ENCODE assay signal across 1 cellular context in the genomic region with DNA sequence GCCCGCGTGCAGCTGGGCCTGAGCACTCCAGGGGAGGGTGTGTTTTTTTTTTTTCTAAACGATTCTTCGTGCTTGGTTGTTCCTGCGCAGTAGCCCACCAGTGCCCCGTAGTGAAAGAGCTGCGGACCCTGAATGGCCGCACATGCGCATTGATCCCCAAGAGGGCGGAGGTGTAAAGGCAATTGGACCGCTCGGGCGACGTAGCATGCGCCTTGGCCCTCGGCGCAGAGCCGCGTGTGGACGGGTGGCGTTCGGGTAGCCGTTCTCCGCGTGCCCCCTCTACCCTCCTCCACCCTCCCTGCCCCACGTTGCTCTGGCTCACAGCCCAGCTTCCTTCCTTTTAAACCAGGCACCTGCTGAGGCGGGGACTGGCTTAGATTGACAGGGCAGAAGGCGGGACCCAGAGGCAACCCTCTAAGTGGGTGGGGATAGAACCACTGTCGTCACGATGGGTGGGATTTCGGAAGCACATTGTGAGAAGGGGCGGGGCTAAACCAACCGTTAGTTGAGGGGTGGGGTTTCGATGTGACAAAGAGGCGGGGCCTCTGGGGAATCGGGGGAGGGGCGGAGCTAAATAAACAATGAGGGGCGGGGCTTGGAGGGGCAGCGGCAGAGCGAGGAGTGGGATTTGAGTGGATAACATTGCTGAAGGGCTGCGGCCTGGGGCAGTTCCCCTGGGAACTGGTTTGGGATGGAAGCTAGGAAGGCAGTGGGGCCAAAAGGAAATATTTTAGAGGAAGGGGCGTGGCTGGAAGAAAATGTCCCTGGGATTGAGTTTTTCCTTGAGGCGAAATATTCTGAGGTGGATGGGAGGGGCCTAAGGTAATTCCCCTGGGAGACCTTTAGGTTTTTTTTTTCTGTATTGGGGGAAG.
TF ChIP-seq lines count a peak whose summit lies in the region.

No MANE protein-coding gene starts in this region.

TF ChIP-seq in GM12878, 131 proteins besides CTCF, POLR2A, EP300 and RAD21 (continued from another document and continues in another):
- TF ChIP-seq, protein P1, sequence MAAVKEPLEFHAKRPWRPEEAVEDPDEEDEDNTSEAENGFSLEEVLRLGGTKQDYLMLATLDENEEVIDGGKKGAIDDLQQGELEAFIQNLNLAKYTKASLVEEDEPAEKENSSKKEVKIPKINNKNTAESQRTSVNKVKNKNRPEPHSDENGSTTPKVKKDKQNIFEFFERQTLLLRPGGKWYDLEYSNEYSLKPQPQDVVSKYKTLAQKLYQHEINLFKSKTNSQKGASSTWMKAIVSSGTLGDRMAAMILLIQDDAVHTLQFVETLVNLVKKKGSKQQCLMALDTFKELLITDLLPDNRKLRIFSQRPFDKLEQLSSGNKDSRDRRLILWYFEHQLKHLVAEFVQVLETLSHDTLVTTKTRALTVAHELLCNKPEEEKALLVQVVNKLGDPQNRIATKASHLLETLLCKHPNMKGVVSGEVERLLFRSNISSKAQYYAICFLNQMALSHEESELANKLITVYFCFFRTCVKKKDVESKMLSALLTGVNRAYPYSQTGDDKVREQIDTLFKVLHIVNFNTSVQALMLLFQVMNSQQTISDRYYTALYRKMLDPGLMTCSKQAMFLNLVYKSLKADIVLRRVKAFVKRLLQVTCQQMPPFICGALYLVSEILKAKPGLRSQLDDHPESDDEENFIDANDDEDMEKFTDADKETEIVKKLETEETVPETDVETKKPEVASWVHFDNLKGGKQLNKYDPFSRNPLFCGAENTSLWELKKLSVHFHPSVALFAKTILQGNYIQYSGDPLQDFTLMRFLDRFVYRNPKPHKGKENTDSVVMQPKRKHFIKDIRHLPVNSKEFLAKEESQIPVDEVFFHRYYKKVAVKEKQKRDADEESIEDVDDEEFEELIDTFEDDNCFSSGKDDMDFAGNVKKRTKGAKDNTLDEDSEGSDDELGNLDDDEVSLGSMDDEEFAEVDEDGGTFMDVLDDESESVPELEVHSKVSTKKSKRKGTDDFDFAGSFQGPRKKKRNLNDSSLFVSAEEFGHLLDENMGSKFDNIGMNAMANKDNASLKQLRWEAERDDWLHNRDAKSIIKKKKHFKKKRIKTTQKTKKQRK (IDR thresholded peaks at IDR 0.05; ENCODE audit: low read depth, low read length): no peak
- TF ChIP-seq, protein P2, sequence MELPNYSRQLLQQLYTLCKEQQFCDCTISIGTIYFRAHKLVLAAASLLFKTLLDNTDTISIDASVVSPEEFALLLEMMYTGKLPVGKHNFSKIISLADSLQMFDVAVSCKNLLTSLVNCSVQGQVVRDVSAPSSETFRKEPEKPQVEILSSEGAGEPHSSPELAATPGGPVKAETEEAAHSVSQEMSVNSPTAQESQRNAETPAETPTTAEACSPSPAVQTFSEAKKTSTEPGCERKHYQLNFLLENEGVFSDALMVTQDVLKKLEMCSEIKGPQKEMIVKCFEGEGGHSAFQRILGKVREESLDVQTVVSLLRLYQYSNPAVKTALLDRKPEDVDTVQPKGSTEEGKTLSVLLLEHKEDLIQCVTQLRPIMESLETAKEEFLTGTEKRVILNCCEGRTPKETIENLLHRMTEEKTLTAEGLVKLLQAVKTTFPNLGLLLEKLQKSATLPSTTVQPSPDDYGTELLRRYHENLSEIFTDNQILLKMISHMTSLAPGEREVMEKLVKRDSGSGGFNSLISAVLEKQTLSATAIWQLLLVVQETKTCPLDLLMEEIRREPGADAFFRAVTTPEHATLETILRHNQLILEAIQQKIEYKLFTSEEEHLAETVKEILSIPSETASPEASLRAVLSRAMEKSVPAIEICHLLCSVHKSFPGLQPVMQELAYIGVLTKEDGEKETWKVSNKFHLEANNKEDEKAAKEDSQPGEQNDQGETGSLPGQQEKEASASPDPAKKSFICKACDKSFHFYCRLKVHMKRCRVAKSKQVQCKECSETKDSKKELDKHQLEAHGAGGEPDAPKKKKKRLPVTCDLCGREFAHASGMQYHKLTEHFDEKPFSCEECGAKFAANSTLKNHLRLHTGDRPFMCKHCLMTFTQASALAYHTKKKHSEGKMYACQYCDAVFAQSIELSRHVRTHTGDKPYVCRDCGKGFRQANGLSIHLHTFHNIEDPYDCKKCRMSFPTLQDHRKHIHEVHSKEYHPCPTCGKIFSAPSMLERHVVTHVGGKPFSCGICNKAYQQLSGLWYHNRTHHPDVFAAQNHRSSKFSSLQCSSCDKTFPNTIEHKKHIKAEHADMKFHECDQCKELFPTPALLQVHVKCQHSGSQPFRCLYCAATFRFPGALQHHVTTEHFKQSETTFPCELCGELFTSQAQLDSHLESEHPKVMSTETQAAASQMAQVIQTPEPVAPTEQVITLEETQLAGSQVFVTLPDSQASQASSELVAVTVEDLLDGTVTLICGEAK (IDR thresholded peaks at IDR 0.05; ENCODE audit: borderline replicate concordance): no peak
- TF ChIP-seq SMC3 (IDR thresholded peaks at IDR 0.05; ENCODE audit: borderline replicate concordance, low read length): no peak
- peak; percentile 74; the same call in 1 of the 2 replicates for TF ChIP-seq HDGF (IDR thresholded peaks at IDR 0.05)
- TF ChIP-seq, protein P3, sequence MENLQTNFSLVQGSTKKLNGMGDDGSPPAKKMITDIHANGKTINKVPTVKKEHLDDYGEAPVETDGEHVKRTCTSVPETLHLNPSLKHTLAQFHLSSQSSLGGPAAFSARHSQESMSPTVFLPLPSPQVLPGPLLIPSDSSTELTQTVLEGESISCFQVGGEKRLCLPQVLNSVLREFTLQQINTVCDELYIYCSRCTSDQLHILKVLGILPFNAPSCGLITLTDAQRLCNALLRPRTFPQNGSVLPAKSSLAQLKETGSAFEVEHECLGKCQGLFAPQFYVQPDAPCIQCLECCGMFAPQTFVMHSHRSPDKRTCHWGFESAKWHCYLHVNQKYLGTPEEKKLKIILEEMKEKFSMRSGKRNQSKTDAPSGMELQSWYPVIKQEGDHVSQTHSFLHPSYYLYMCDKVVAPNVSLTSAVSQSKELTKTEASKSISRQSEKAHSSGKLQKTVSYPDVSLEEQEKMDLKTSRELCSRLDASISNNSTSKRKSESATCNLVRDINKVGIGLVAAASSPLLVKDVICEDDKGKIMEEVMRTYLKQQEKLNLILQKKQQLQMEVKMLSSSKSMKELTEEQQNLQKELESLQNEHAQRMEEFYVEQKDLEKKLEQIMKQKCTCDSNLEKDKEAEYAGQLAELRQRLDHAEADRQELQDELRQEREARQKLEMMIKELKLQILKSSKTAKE (IDR thresholded peaks at IDR 0.05; ENCODE audit: low read depth, poor library complexity, severe bottlenecking): no peak
- no peak for TF ChIP-seq BRCA1 (IDR thresholded peaks at IDR 0.05; ENCODE audit: low read depth, low read length)
- TF ChIP-seq MYC (IDR thresholded peaks at IDR 0.05; ENCODE audit: insufficient read depth, insufficient read length, insufficient replicate concordance, low read length, severe bottlenecking): peak; percentile 73
- TF ChIP-seq, protein P4, sequence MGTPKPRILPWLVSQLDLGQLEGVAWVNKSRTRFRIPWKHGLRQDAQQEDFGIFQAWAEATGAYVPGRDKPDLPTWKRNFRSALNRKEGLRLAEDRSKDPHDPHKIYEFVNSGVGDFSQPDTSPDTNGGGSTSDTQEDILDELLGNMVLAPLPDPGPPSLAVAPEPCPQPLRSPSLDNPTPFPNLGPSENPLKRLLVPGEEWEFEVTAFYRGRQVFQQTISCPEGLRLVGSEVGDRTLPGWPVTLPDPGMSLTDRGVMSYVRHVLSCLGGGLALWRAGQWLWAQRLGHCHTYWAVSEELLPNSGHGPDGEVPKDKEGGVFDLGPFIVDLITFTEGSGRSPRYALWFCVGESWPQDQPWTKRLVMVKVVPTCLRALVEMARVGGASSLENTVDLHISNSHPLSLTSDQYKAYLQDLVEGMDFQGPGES (IDR thresholded peaks at IDR 0.05): no peak
- peak; percentile 69 for TF ChIP-seq MEF2B (IDR thresholded peaks at IDR 0.05; ENCODE audit: partially characterized antibody, poor library complexity, severe bottlenecking)
- 0 out of 2 replicates have a peak, but pooled peaks have one; percentile 62 for TF ChIP-seq CREB1 (IDR thresholded peaks at IDR 0.05; ENCODE audit: low read depth)
- no peak for TF ChIP-seq SRF (IDR thresholded peaks at IDR 0.05; ENCODE audit: low read depth in 2 of 2, low read length in 2 of 2)
- no peak for TF ChIP-seq ZNF274 (IDR thresholded peaks at IDR 0.05; ENCODE audit: insufficient read depth, insufficient read length)
- TF ChIP-seq, protein P5, sequence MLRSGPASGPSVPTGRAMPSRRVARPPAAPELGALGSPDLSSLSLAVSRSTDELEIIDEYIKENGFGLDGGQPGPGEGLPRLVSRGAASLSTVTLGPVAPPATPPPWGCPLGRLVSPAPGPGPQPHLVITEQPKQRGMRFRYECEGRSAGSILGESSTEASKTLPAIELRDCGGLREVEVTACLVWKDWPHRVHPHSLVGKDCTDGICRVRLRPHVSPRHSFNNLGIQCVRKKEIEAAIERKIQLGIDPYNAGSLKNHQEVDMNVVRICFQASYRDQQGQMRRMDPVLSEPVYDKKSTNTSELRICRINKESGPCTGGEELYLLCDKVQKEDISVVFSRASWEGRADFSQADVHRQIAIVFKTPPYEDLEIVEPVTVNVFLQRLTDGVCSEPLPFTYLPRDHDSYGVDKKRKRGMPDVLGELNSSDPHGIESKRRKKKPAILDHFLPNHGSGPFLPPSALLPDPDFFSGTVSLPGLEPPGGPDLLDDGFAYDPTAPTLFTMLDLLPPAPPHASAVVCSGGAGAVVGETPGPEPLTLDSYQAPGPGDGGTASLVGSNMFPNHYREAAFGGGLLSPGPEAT (IDR thresholded peaks at IDR 0.05; ENCODE audit: low read depth): no peak
- TF ChIP-seq, protein P6, sequence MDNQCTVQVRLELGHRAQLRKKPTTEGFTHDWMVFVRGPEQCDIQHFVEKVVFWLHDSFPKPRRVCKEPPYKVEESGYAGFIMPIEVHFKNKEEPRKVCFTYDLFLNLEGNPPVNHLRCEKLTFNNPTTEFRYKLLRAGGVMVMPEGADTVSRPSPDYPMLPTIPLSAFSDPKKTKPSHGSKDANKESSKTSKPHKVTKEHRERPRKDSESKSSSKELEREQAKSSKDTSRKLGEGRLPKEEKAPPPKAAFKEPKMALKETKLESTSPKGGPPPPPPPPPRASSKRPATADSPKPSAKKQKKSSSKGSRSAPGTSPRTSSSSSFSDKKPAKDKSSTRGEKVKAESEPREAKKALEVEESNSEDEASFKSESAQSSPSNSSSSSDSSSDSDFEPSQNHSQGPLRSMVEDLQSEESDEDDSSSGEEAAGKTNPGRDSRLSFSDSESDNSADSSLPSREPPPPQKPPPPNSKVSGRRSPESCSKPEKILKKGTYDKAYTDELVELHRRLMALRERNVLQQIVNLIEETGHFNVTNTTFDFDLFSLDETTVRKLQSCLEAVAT (IDR thresholded peaks at IDR 0.05): peak; percentile 70; the same call in 1 of the 2 replicates
- no peak for TF ChIP-seq RAD51 (IDR thresholded peaks at IDR 0.05)
- TF ChIP-seq SIN3A (IDR thresholded peaks at IDR 0.05; ENCODE audit: low read depth, low read length): peak; percentile 81
- TF ChIP-seq, protein P7, sequence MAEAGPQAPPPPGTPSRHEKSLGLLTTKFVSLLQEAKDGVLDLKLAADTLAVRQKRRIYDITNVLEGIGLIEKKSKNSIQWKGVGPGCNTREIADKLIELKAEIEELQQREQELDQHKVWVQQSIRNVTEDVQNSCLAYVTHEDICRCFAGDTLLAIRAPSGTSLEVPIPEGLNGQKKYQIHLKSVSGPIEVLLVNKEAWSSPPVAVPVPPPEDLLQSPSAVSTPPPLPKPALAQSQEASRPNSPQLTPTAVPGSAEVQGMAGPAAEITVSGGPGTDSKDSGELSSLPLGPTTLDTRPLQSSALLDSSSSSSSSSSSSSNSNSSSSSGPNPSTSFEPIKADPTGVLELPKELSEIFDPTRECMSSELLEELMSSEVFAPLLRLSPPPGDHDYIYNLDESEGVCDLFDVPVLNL (IDR thresholded peaks at IDR 0.05; ENCODE audit: low read depth, low read length): no peak
- TF ChIP-seq, protein P8, sequence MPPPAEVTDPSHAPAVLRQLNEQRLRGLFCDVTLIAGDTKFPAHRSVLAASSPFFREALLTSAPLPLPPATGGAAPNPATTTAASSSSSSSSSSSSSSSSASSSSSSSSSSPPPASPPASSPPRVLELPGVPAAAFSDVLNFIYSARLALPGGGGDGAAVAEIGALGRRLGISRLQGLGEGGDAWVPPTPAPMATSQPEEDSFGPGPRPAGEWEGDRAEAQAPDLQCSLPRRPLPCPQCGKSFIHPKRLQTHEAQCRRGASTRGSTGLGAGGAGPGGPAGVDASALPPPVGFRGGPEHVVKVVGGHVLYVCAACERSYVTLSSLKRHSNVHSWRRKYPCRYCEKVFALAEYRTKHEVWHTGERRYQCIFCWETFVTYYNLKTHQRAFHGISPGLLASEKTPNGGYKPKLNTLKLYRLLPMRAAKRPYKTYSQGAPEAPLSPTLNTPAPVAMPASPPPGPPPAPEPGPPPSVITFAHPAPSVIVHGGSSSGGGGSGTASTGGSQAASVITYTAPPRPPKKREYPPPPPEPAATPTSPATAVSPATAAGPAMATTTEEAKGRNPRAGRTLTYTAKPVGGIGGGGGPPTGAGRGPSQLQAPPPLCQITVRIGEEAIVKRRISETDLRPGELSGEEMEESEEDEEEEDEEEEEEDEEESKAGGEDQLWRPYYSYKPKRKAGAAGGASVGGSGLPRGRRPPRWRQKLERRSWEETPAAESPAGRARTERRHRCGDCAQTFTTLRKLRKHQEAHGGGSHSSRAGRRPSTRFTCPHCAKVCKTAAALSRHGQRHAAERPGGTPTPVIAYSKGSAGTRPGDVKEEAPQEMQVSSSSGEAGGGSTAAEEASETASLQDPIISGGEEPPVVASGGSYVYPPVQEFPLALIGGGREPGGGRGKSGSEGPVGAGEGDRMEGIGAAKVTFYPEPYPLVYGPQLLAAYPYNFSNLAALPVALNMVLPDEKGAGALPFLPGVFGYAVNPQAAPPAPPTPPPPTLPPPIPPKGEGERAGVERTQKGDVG (CRISPR knock-in tag; IDR thresholded peaks at IDR 0.05): 0 out of 2 replicates have a peak, but pooled peaks have one; percentile 47
- TF ChIP-seq, protein P9, sequence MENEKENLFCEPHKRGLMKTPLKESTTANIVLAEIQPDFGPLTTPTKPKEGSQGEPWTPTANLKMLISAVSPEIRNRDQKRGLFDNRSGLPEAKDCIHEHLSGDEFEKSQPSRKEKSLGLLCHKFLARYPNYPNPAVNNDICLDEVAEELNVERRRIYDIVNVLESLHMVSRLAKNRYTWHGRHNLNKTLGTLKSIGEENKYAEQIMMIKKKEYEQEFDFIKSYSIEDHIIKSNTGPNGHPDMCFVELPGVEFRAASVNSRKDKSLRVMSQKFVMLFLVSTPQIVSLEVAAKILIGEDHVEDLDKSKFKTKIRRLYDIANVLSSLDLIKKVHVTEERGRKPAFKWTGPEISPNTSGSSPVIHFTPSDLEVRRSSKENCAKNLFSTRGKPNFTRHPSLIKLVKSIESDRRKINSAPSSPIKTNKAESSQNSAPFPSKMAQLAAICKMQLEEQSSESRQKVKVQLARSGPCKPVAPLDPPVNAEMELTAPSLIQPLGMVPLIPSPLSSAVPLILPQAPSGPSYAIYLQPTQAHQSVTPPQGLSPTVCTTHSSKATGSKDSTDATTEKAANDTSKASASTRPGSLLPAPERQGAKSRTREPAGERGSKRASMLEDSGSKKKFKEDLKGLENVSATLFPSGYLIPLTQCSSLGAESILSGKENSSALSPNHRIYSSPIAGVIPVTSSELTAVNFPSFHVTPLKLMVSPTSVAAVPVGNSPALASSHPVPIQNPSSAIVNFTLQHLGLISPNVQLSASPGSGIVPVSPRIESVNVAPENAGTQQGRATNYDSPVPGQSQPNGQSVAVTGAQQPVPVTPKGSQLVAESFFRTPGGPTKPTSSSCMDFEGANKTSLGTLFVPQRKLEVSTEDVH (IDR thresholded peaks at IDR 0.05; ENCODE audit: low read depth, partially characterized antibody): no peak
- TF ChIP-seq, protein P10, sequence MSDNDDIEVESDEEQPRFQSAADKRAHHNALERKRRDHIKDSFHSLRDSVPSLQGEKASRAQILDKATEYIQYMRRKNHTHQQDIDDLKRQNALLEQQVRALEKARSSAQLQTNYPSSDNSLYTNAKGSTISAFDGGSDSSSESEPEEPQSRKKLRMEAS (IDR thresholded peaks at IDR 0.05; ENCODE audit: low read depth, low read length): peak; percentile 78
- peak; percentile 67; the same call in 1 of the 2 replicates for TF ChIP-seq TAF1 (IDR thresholded peaks at IDR 0.05; ENCODE audit: borderline replicate concordance, low read depth, low read length)
- no peak for TF ChIP-seq NFIC (IDR thresholded peaks at IDR 0.05; ENCODE audit: low read depth, low read length)
- no peak for TF ChIP-seq FOXM1 (IDR thresholded peaks at IDR 0.05; ENCODE audit: low read depth, low read length)
- TF ChIP-seq SUPT20H (IDR thresholded peaks at IDR 0.05; ENCODE audit: borderline replicate concordance, control insufficient read depth, low read depth, low read length): no peak
- TF ChIP-seq ZNF384 (IDR thresholded peaks at IDR 0.05; ENCODE audit: borderline replicate concordance, low read depth, low read length): no peak
